In the genomic region with DNA sequence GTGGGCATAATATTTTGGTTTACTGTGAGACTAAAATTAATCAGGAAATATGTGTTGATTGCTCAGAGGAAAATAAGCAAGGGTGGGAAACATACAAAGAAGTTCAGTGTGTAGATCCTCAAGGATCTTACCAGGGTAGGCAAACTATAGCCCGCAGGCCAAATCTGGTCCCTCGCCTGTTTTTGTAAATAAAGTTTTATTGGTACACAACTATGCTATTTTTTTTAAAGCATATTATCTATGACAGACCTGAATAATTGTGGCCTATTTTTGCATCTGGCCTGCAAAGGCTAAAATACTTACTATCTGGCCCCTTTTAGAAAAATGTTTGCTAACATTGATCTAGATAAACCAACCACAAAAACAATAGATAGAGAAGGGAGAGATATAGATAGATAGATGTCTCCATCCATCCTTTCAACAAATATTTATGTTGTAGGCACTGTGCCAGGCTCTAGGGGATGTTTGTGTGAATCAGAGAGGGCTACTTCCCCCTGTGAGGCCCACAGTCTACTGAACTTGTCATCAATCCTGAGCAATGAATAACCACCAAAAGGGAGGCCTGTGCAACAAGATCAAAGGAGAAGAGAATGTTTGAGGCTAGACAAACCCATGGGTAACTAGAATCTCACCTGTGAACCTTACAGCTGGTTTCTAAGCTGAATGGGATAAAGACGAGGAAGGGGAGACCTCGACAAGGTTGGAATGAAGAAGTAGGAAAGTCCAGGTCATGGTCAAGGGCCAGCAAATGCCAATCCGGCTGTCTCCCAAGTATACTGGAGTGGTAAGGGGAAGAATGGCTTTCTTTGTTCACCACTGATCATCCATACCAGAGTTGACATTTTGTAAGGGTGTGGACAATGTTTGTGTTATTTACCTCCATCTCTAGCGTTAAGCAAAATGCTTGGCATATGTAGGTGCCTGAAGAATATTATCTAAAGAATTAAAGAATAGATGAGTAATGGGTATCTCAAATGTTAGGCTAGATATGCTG, we compare ENCODE assay signal across 1 cellular context.
TF ChIP-seq lines count a peak whose summit lies in the region.

No MANE protein-coding gene starts in this region.

TF ChIP-seq in K562, 482 proteins besides CTCF, POLR2A, EP300 and RAD21 (continued from another document):
- TF ChIP-seq, protein P1, sequence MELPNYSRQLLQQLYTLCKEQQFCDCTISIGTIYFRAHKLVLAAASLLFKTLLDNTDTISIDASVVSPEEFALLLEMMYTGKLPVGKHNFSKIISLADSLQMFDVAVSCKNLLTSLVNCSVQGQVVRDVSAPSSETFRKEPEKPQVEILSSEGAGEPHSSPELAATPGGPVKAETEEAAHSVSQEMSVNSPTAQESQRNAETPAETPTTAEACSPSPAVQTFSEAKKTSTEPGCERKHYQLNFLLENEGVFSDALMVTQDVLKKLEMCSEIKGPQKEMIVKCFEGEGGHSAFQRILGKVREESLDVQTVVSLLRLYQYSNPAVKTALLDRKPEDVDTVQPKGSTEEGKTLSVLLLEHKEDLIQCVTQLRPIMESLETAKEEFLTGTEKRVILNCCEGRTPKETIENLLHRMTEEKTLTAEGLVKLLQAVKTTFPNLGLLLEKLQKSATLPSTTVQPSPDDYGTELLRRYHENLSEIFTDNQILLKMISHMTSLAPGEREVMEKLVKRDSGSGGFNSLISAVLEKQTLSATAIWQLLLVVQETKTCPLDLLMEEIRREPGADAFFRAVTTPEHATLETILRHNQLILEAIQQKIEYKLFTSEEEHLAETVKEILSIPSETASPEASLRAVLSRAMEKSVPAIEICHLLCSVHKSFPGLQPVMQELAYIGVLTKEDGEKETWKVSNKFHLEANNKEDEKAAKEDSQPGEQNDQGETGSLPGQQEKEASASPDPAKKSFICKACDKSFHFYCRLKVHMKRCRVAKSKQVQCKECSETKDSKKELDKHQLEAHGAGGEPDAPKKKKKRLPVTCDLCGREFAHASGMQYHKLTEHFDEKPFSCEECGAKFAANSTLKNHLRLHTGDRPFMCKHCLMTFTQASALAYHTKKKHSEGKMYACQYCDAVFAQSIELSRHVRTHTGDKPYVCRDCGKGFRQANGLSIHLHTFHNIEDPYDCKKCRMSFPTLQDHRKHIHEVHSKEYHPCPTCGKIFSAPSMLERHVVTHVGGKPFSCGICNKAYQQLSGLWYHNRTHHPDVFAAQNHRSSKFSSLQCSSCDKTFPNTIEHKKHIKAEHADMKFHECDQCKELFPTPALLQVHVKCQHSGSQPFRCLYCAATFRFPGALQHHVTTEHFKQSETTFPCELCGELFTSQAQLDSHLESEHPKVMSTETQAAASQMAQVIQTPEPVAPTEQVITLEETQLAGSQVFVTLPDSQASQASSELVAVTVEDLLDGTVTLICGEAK (IDR thresholded peaks at IDR 0.05), result peak; percentile 77
- TF ChIP-seq, protein P1 (CRISPR knock-in tag; IDR thresholded peaks at IDR 0.05), result peak; percentile 49; the same call in 1 of the 2 replicates
- TF ChIP-seq, protein P2, sequence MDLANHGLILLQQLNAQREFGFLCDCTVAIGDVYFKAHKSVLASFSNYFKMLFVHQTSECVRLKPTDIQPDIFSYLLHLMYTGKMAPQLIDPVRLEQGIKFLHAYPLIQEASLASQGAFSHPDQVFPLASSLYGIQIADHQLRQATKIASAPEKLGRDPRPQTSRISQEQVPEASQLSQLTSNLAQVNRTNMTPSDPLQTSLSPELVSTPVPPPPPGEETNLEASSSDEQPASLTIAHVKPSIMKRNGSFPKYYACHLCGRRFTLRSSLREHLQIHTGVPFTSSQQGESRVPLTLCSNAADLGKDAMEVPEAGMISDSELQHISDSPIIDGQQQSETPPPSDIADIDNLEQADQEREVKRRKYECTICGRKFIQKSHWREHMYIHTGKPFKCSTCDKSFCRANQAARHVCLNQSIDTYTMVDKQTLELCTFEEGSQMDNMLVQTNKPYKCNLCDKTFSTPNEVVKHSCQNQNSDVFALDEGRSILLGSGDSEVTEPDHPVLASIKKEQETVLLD (IDR thresholded peaks at IDR 0.05), result no peak
- no peak for TF ChIP-seq HNRNPH1 (optimal IDR thresholded peaks at IDR 0.05; ENCODE audit: low read depth, low read length)
TF ChIP-seq in K562: peak in this region for 1.
